In genomic region chr14:51805541-51805940, GRCh38 we compare ENCODE assay signal across 18 cellular contexts.
"Had no signal": no experiment of that assay in that cellular context is flagged by ENCODE, and none has a peak within 500 bp of the region (broad histone marks: within the 10 kb centered on the region; RNA-seq: fewer than 3 reads in every experiment).

No MANE protein-coding gene starts in this region.

- H3K9me3 ChIP-seq: left lung, mucosa of descending colon had no signal

- H3K4me3 Mint-ChIP-seq: activated CD4-positive, alpha-beta memory T cell treated with anti-CD3 and anti-CD28 coated beads for 36 hours; activated T-cell treated with anti-CD3 and anti-CD28 coated beads, Interleukin-2, amount 50 U/mL, for 4 hours; brain; naive thymus-derived CD8-positive, alpha-beta T cell; stimulated activated memory B cell treated with anti-CD40 and anti-IgM and Interleukin-4, amounts not matched to agents 10 μg/mL and 1 μg/mL and 100 μg/mL, for 72 hours; T-helper 1 cell treated with Interleukin-12 subunit alpha and Interleukin-12 subunit beta and Interleukin-4 antibody, amounts not matched to agents 30 μg/mL and 1 μg/mL, for 36 hours; type B pancreatic cell had no signal

- H3K4me1 ChIP-seq: left lung had no signal

- H3K9me3 Mint-ChIP-seq: type B pancreatic cell had no signal

- H3K27ac ChIP-seq: heart right ventricle, left lung had no signal

- H3K27ac Mint-ChIP-seq: activated CD4-positive, alpha-beta memory T cell treated with anti-CD3 and anti-CD28 coated beads for 36 hours; activated naive CD4-positive, alpha-beta T cell treated with anti-CD3 and anti-CD28 coated beads, Interleukin-2, amount 50 U/mL, for 72 hours; naive thymus-derived CD8-positive, alpha-beta T cell; progenitor cell of endocrine pancreas; stimulated activated memory B cell treated with anti-CD40 and anti-IgM and Interleukin-4, amounts not matched to agents 10 μg/mL and 1 μg/mL and 100 μg/mL, for 72 hours; T-helper 1 cell treated with Interleukin-12 subunit alpha and Interleukin-12 subunit beta and Interleukin-4 antibody, amounts not matched to agents 30 μg/mL and 1 μg/mL, for 36 hours; type B pancreatic cell had no signal

- H3K4me1 Mint-ChIP-seq: stimulated activated memory B cell treated with anti-CD40 and anti-IgM and Interleukin-4, amounts not matched to agents 10 μg/mL and 1 μg/mL and 100 μg/mL, for 72 hours had no signal

- H3K36me3 ChIP-seq: heart right ventricle, left lung had no signal

- FAIRE-seq: keratinocyte had no signal

- H3K4me3 ChIP-seq: heart right ventricle, left lung, mucosa of descending colon, smooth muscle cell had no signal

- H3K27me3 Mint-ChIP-seq: type B pancreatic cell had no signal

- ATAC-seq: activated naive CD4-positive, alpha-beta T cell treated with anti-CD3 and anti-CD28 coated beads, Interleukin-2, amount 50 U/mL, for 72 hours; activated T-cell treated with anti-CD3 and anti-CD28 coated beads, Interleukin-2, amount 50 U/mL, for 4 hours; heart right ventricle; mucosa of descending colon; naive thymus-derived CD8-positive, alpha-beta T cell; stimulated activated memory B cell treated with anti-CD40 and anti-IgM and Interleukin-4, amounts not matched to agents 10 μg/mL and 1 μg/mL and 100 μg/mL, for 72 hours had no signal

- H3K27me3 ChIP-seq: heart right ventricle, left lung had no signal

- H3K36me3 Mint-ChIP-seq: activated CD4-positive, alpha-beta memory T cell treated with anti-CD3 and anti-CD28 coated beads for 36 hours; brain; stimulated activated memory B cell treated with anti-CD40 and anti-IgM and Interleukin-4, amounts not matched to agents 10 μg/mL and 1 μg/mL and 100 μg/mL, for 72 hours; type B pancreatic cell had no signal

- DNase-seq: activated CD4-positive, alpha-beta memory T cell treated with anti-CD3 and anti-CD28 coated beads for 36 hours; activated effector memory CD4-positive, alpha-beta T cell treated with anti-CD3 and anti-CD28 coated beads, Interleukin-2, amount 50 U/mL, for 16 hours; activated T-cell treated with anti-CD3 and anti-CD28 coated beads, Interleukin-2, amount 50 U/mL, for 4 hours; amniotic stem cell; foreskin melanocyte; heart right ventricle; left lung; mucosa of descending colon; naive thymus-derived CD8-positive, alpha-beta T cell; nucleus accumbens had no signal
